ENCODE assay signal across 17 cellular contexts in the genomic region with DNA sequence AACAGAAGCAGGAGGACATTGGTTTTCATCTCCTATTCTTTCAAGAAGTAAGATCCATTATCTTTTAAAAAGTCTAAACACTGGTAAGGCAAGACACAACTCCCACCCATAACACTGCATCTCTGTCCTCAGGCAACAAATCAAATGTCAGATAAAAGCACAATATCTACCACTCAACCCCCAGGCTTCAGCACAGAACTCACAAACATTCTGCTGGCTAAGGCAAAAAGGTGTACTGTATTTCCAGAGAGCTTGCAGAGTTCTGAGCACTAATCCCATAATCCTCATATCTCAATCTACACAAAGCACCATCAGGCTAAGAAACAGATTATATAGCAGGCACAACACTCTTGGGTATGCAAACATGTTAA. TPM values are rescaled to one million over a fixed set of nuclear protein-coding genes. Genes with fewer than 3 reads are reported as not detected.
DNase-seq lines count a peak whose midpoint lies in the region; FAIRE-seq and TF ChIP-seq lines count a peak whose summit lies in the region.
"Had no signal": no experiment of that assay in that cellular context is flagged by ENCODE, and none has a peak within 500 bp of the region (broad histone marks: within the 10 kb centered on the region; RNA-seq: fewer than 3 reads in every experiment).

No MANE protein-coding gene starts in this region.

- no peaks in the 10 kb centered on the region for H3K36me3 ChIP-seq in rectal smooth muscle tissue (ENCODE audit: control insufficient read depth, insufficient read depth, low read length)
- H3K36me3 ChIP-seq: adrenal gland, colonic mucosa, vagina had no signal

- H3K27me3 ChIP-seq in rectal smooth muscle tissue (ENCODE audit: control insufficient read depth, insufficient read depth, low read length), result no peaks in the 10 kb centered on the region
- H3K27me3 ChIP-seq: adrenal gland, colonic mucosa, vagina had no signal

- H3K4me1 ChIP-seq in rectal smooth muscle tissue (ENCODE audit: control insufficient read depth, insufficient read depth, low read length), result peaks cover 5% of the 10 kb centered on the region
- H3K4me1 ChIP-seq: colonic mucosa had no signal

- FAIRE-seq in D721Med (lab: Jason Lieb, UNC), result peak; percentile 64

- peak overlapping the region; percentile 14 for H3K4me3 ChIP-seq in fibroblast of the aortic adventitia (ENCODE audit: low read depth, low read length)
- H3K4me3 ChIP-seq in rectal smooth muscle tissue (ENCODE audit: low read length), result peak overlapping the region; percentile 15
- H3K4me3 ChIP-seq: adrenal gland, colonic mucosa, vagina had no signal

- no peak for DNase-seq in D721Med (ENCODE audit: insufficient read length, low spot score)
- peak; percentile 22 for DNase-seq in NCI-H524 treated with DMSO at 0.1 percent for 48 hours (lab: John Stamatoyannopoulos, UW)
- no peak for DNase-seq in fibroblast of the aortic adventitia (ENCODE audit: low read depth)
- DNase-seq in DMS53 treated with DMSO at 0.1 percent for 48 hours (lab: John Stamatoyannopoulos, UW; ENCODE audit: unreplicated experiment), result no peak
- DNase-seq in globus pallidus (ENCODE audit: low spot score), result no peak
- DNase-seq in retina, result no peak
- DNase-seq: activated CD4-positive, alpha-beta T cell treated with anti-CD3 and anti-CD28 coated beads for 1 hour; CD4-positive, alpha-beta T cell; colonic mucosa; midbrain; NCI-H1048; PC-3; stimulated activated CD4-positive, alpha-beta T cell treated with anti-CD3 and anti-CD28 coated beads, Interleukin-2, amount 100 ng/mL, for 48 hours; T-cell had no signal

- no peak overlapping the region for H3K27ac ChIP-seq in rectal smooth muscle tissue (ENCODE audit: low read depth, low read length)
- H3K27ac ChIP-seq: colonic mucosa, vagina had no signal

- TF ChIP-seq CTCF in D721Med (IDR thresholded peaks at IDR 0.05; ENCODE audit: insufficient read depth, missing control alignments), result no peak
- TF ChIP-seq CTCF in fibroblast of the aortic adventitia (IDR thresholded peaks at IDR 0.05; ENCODE audit: insufficient read depth, low read length), result no peak

- no peak overlapping the region for H3K9ac ChIP-seq in rectal smooth muscle tissue (ENCODE audit: low read length)

RNA-seq across cellular contexts. Expression of a gene that starts 20.9 kb away (rescaled TPM):
- 37.5 and 78.0 TPM in 2 replicates for total RNA-seq in fibroblast of the aortic adventitia (ENCODE audit: low replicate concordance)
